ENCODE assay signal across 9 cellular contexts in genomic region chr5:73564018-73564417, GRCh38. TPM values are rescaled to one million over a fixed set of nuclear protein-coding genes. Genes with fewer than 3 reads are reported as not detected.
DNase-seq lines count a peak whose midpoint lies in the region; ATAC-seq and TF ChIP-seq lines count a peak whose summit lies in the region.
"Had no signal": no experiment of that assay in that cellular context is flagged by ENCODE, and none has a peak within 500 bp of the region (broad histone marks: within the 10 kb centered on the region; RNA-seq: fewer than 3 reads in every experiment).

No MANE protein-coding gene starts in this region.

- H3K4me3 ChIP-seq in heart right ventricle (peak overlapping the region; percentile 51 to 92 (median 77)), ascending aorta (peak overlapping the region; percentile 76 to 86), vagina (peak overlapping the region; percentile 87 to 91)

- TF ChIP-seq CTCF in heart right ventricle (IDR thresholded peaks at IDR 0.05): no peak
- no peak for TF ChIP-seq CTCF in ascending aorta (IDR thresholded peaks at IDR 0.05)
- TF ChIP-seq CTCF in vagina (IDR thresholded peaks at IDR 0.05): no peak

- 35 to 37% methylated on average over 3 of the region's 3 CpGs for WGBS in heart right ventricle, 2 donors

- H3K36me3 ChIP-seq in heart right ventricle (peaks cover 0 to 54% (median 17%) of the 10 kb centered on the region in 9 donors), ascending aorta (peaks cover 10 to 31% of the 10 kb centered on the region in 2 donors), vagina (peaks cover 0 to 23% of the 10 kb centered on the region in 2 donors)

- intact Hi-C loops in heart right ventricle (cut with DNase I) (loop anchor here in 1 of 10 donors (10.0 kb wide), 1 partner anchor 1201 kb away; the partner anchor contains the start of genes GFM2 and NSA2), left cardiac atrium (cut with DNase I) (no loop called here), ascending aorta (cut with DNase I) (loop anchor here (2.0 kb wide), 2 partner anchors 25 to 45 kb away; no protein-coding TSS in a partner anchor), vagina (cut with DNase I) (no loop called here), posterior vena cava (cut with DNase I) (no loop called here)

- DNase-seq in heart right ventricle: no peak
- no peak for DNase-seq in left cardiac atrium
- no peak for DNase-seq in ascending aorta (ENCODE audit: low spot score in 2 of 2)
- DNase-seq in medulla oblongata (ENCODE audit: extremely low spot score): peak; percentile 8
- DNase-seq in vagina (ENCODE audit: extremely low spot score in 2 of 2): no peak
- DNase-seq in posterior vena cava (ENCODE audit: low spot score): no peak
- no peak for DNase-seq in amygdala (lab: John Stamatoyannopoulos, UW)
- no peak for DNase-seq in NCI-H2171 treated with DMSO at 0.1 percent for 48 hours (lab: John Stamatoyannopoulos, UW)
- DNase-seq: NCI-H510A had no signal

- H3K27me3 ChIP-seq in heart right ventricle: no peaks in the 10 kb centered on the region
- no peaks in the 10 kb centered on the region for H3K27me3 ChIP-seq in ascending aorta
- no peaks in the 10 kb centered on the region for H3K27me3 ChIP-seq in vagina

- H3K4me1 ChIP-seq in heart right ventricle (peaks cover 3 to 42% (median 39%) of the 10 kb centered on the region in 9 donors), ascending aorta (peaks cover 0 to 19% of the 10 kb centered on the region in 2 donors), vagina (peaks cover 39% of the 10 kb centered on the region)

- ATAC-seq in heart right ventricle (no peak), left cardiac atrium (no peak)

- H3K9me3 ChIP-seq in heart right ventricle (no peaks in the 10 kb centered on the region), ascending aorta (no peaks in the 10 kb centered on the region), vagina (no peaks in the 10 kb centered on the region)

- TF ChIP-seq POLR2A in vagina (IDR thresholded peaks at IDR 0.05): no peak

- H3K27ac ChIP-seq in heart right ventricle (peak overlapping the region in 4 of 10 donors; percentile 93 to 98 (median 95)), ascending aorta (peak overlapping the region; percentile 90 to 94), vagina (no peak overlapping the region)

RNA-seq across cellular contexts. Expression of gene ANKRA2, which starts 1.4 kb away (rescaled TPM):
- total RNA-seq in heart right ventricle (10 to 100 TPM; 10.4 to 15.9 (median 12.0) TPM), left cardiac atrium (10 to 100 TPM in 1 of 2 donors, 1 to 10 TPM in 1; 9.8 to 12.5 TPM), ascending aorta (6.9 TPM), vagina (45.4 TPM), posterior vena cava (10 to 100 TPM; 19.1 to 19.7 TPM)
- polyA plus RNA-seq in heart right ventricle: 10 to 100 TPM in 1 of 2 donors, 1 to 10 TPM in 1; 6.0 to 23.4 TPM

RNA-seq across cellular contexts. Expression of gene UTP15, which starts 1.5 kb away (rescaled TPM):
- 10 to 100 TPM in 6 of 10 donors, 1 to 10 TPM in 4; 9.1 to 15.0 (median 10.6) TPM for total RNA-seq in heart right ventricle
- 1 to 10 TPM; 2.6 to 3.9 TPM for polyA plus RNA-seq in heart right ventricle
- total RNA-seq in left cardiac atrium: 10 to 100 TPM; 11.3 to 18.0 TPM
- 4.9 TPM for total RNA-seq in ascending aorta
- total RNA-seq in vagina: 20.9 TPM
- 10 to 100 TPM; 17.6 to 17.7 TPM for total RNA-seq in posterior vena cava
